11 cellular contexts compared by ENCODE assay signal in the genomic region with DNA sequence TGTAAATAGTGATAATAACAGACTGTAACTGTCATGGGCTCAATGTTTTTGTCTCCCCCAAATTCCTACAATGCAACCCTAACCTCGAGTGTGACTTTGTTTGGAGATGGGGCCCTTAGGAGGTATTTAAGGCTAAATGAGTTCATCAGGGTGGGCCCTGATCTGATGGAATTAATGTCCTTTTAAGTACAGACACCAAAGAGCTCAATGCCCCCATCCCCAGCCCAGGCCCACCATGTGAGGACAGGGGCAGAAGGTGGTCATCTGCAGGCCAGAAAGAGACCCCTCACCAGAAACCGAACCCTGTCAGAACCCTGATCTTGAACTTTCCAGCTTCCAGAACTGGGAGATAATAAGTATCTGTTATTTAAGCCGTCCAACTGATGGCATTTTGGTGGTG.
DNase-seq lines count a peak whose midpoint lies in the region; ATAC-seq and TF ChIP-seq lines count a peak whose summit lies in the region.
"Had no signal": no experiment of that assay in that cellular context is flagged by ENCODE, and none has a peak within 500 bp of the region (broad histone marks: within the 10 kb centered on the region; RNA-seq: fewer than 3 reads in every experiment).

No MANE protein-coding gene starts in this region.

- peaks cover 24% of the 10 kb centered on the region for H3K36me3 Mint-ChIP-seq in central memory CD8-positive, alpha-beta T cell (ENCODE audit: insufficient read depth)

- H3K36me3 ChIP-seq in DND-41 (ENCODE audit: insufficient read depth, low read length) (no peaks in the 10 kb centered on the region), KMS-11 (ENCODE audit: insufficient read depth) (no peaks in the 10 kb centered on the region), prostate gland (no peaks in the 10 kb centered on the region)

- H3K27ac ChIP-seq in DND-41 (ENCODE audit: low read length) (peak overlapping the region; percentile 73; the same call in 1 of the 2 replicates), KMS-11 (peak overlapping the region; percentile 95), prostate gland (peak overlapping the region; percentile 4)

- no peak for TF ChIP-seq CTCF in DND-41 (IDR thresholded peaks at IDR 0.05; ENCODE audit: borderline replicate concordance, extremely low read depth, low read length, poor library complexity, severe bottlenecking)
- TF ChIP-seq CTCF in KMS-11 (conservative IDR thresholded peaks at IDR 0.05; ENCODE audit: low read depth, low read length): no peak
- no peak for TF ChIP-seq CTCF in prostate gland (IDR thresholded peaks at IDR 0.05)

- H3K79me2 ChIP-seq in DND-41 (ENCODE audit: insufficient read depth, low read length): peaks cover 78% of the 10 kb centered on the region
- peaks cover 89% of the 10 kb centered on the region for H3K79me2 ChIP-seq in KMS-11 (ENCODE audit: insufficient read depth, low read depth)

- H3K27me3 Mint-ChIP-seq in central memory CD8-positive, alpha-beta T cell: no peaks in the 10 kb centered on the region

- H3K27me3 ChIP-seq in DND-41 (ENCODE audit: insufficient read depth, low read length, poor library complexity): no peaks in the 10 kb centered on the region
- H3K27me3 ChIP-seq in KMS-11 (ENCODE audit: insufficient read depth, low read depth): no peaks in the 10 kb centered on the region
- H3K27me3 ChIP-seq in prostate gland (replicated peaks; ENCODE audit: insufficient read depth): no peaks in the 10 kb centered on the region

- H3K4me3 Mint-ChIP-seq in central memory CD8-positive, alpha-beta T cell: peak overlapping the region; percentile 72

- H2AFZ ChIP-seq in DND-41 (ENCODE audit: low read depth, low read length): no peak overlapping the region
- peak overlapping the region; percentile 7; the same call in 1 of the 2 replicates for H2AFZ ChIP-seq in KMS-11 (ENCODE audit: low read depth)

- H3K9me3 ChIP-seq in DND-41 (ENCODE audit: insufficient read depth, low read length, severe bottlenecking) (no peaks in the 10 kb centered on the region), prostate gland (no peaks in the 10 kb centered on the region)

- ATAC-seq in DND-41 (ENCODE audit: insufficient read depth, low read depth): no peak
- no peak for ATAC-seq in central memory CD8-positive, alpha-beta T cell (replicated peaks; ENCODE audit: extremely low read depth, poor library complexity, severe bottlenecking)
- ATAC-seq in HG03139 (IDR thresholded peaks at IDR 0.05; ENCODE audit: unreplicated experiment): no peak

- DNase-seq in DND-41 (no peak), prostate gland (ENCODE audit: low spot score) (no peak), NCI-H526 (lab: John Stamatoyannopoulos, UW) (no peak), NCI-H748 (lab: John Stamatoyannopoulos, UW; ENCODE audit: unreplicated experiment) (no peak), HEK293T (ENCODE audit: extremely low spot score) (no peak)
- no peak for DNase-seq in central memory CD8-positive, alpha-beta T cell (ENCODE audit: low spot score in 2 of 2)
- DNase-seq: Calu3, Kasumi-1, NCI-H446 had no signal

- POLR2A ChIA-PET in HEK293T (lab: Yijun Ruan, JAX): interaction anchor here (1.3 kb wide), 1 partner anchor 82 kb away, joined by 3 read pairs; no protein-coding TSS in a partner anchor

- 95% methylated on average over 3 of the region's 3 CpGs for WGBS in prostate gland

- peaks cover 90% of the 10 kb centered on the region for H3K4me1 Mint-ChIP-seq in central memory CD8-positive, alpha-beta T cell

- H3K4me2 ChIP-seq in DND-41 (ENCODE audit: insufficient read depth, low read length) (peak overlapping the region; percentile 52; the same call in 1 of the 2 replicates), KMS-11 (peak overlapping the region; percentile 99)

- no peak for TF ChIP-seq POLR2A in prostate gland (IDR thresholded peaks at IDR 0.05)

- peak overlapping the region; percentile 94 for H3K27ac Mint-ChIP-seq in central memory CD8-positive, alpha-beta T cell (ENCODE audit: low read depth)

- intact Hi-C loops in prostate gland (cut with DNase I): no loop called here

- no peaks in the 10 kb centered on the region for H3K9me3 Mint-ChIP-seq in central memory CD8-positive, alpha-beta T cell

- peaks cover 30% of the 10 kb centered on the region for H3K4me1 ChIP-seq in DND-41 (ENCODE audit: insufficient read depth, low read length)
- peaks cover 94% of the 10 kb centered on the region for H3K4me1 ChIP-seq in KMS-11 (ENCODE audit: low read depth, poor library complexity, severe bottlenecking)
- H3K4me1 ChIP-seq in prostate gland (replicated peaks): no peaks in the 10 kb centered on the region

- CTCF ChIA-PET in HEK293T (lab: Yijun Ruan, JAX): no interaction called here

- H3K4me3 ChIP-seq in DND-41 (ENCODE audit: low read depth in 1 of 2, low read length in 2 of 2): no peak overlapping the region
- H3K4me3 ChIP-seq in KMS-11 (IDR thresholded peaks at IDR 0.05; ENCODE audit: insufficient read depth, low read depth, low read length): no peak overlapping the region
- no peak overlapping the region for H3K4me3 ChIP-seq in prostate gland

- H3K9ac ChIP-seq in DND-41 (ENCODE audit: low read depth, low read length) (no peak overlapping the region), KMS-11 (peak overlapping the region; percentile 58; the same call in 1 of the 2 replicates)

- H4K20me1 ChIP-seq in DND-41 (ENCODE audit: insufficient read depth, low read length) (peaks cover 25% of the 10 kb centered on the region), KMS-11 (ENCODE audit: insufficient read depth) (no peaks in the 10 kb centered on the region)

TF ChIP-seq in HEK293T, 16 proteins besides CTCF, POLR2A, EP300 and RAD21:
- TF ChIP-seq SP1 (IDR thresholded peaks at IDR 0.05) (no peak), ZNF384 (IDR thresholded peaks at IDR 0.05) (no peak), TARDBP (IDR thresholded peaks at IDR 0.05) (no peak), HDGF (IDR thresholded peaks at IDR 0.05; ENCODE audit: borderline replicate concordance) (no peak), NFRKB (IDR thresholded peaks at IDR 0.05) (no peak), ARNT (IDR thresholded peaks at IDR 0.05) (no peak), CTBP1 (IDR thresholded peaks at IDR 0.05; ENCODE audit: borderline replicate concordance) (no peak), ELF4 (IDR thresholded peaks at IDR 0.05) (no peak), FOXM1 (IDR thresholded peaks at IDR 0.05; ENCODE audit: borderline replicate concordance) (no peak), BHLHE40 (IDR thresholded peaks at IDR 0.05; ENCODE audit: borderline replicate concordance) (no peak), LEF1 (IDR thresholded peaks at IDR 0.05; ENCODE audit: borderline replicate concordance) (no peak), FOXK2 (IDR thresholded peaks at IDR 0.05) (no peak)
TF ChIP-seq in HEK293T: peak in this region for 0.

Comparison
In these comparisons a context has a peak if more than half of its experiments do, and no peak if none do; other contexts are left out.
1. H3K27ac ChIP-seq: peak in every context shown above with its lines; median percentile 95 in KMS-11; 73 in DND-41; 4 in prostate gland.